ENCODE assay signal across 17 cellular contexts in genomic region chr20:20212675-20213096, GRCh38.
DNase-seq lines count a peak whose midpoint lies in the region; ATAC-seq and TF ChIP-seq lines count a peak whose summit lies in the region.
"Had no signal": no experiment of that assay in that cellular context is flagged by ENCODE, and none has a peak within 500 bp of the region (broad histone marks: within the 10 kb centered on the region; RNA-seq: fewer than 3 reads in every experiment).

No MANE protein-coding gene starts in this region.

- H3K4me1 ChIP-seq in HEK293 (ENCODE audit: control insufficient read depth, insufficient read depth, low read length): peaks cover 31% of the 10 kb centered on the region
- H3K4me1 ChIP-seq: gastroesophageal sphincter had no signal

- peaks cover 6% of the 10 kb centered on the region for H3K27me3 Mint-ChIP-seq in activated naive CD8-positive, alpha-beta T cell treated with anti-CD3 and anti-CD28 coated beads, Interleukin-2, amount 50 U/mL, for 24 hours

- POLR2A ChIA-PET in HEK293 (lab: Yijun Ruan, JAX): no interaction called here

- no peak for TF ChIP-seq CTCF in HEK293 (tag by site-specific recombination; IDR thresholded peaks at IDR 0.05)

- DNase-seq in COR-L47 (lab: John Stamatoyannopoulos, UW) (peak; percentile 34), NCI-H2081 treated with DMSO at 0.1 percent for 48 hours (lab: John Stamatoyannopoulos, UW) (peak; percentile 72), glomerular visceral epithelial cell (ENCODE audit: extremely low spot score) (peak; percentile 16), NCI-H446 treated with DMSO at 0.1 percent for 48 hours (lab: John Stamatoyannopoulos, UW) (no peak)
- DNase-seq in activated naive CD8-positive, alpha-beta T cell treated with anti-CD3 and anti-CD28 coated beads, Interleukin-2, amount 50 U/mL, for 24 hours: no peak
- DNase-seq: colonic mucosa; Karpas-422; occipital lobe; RPMI8226; stimulated activated CD4-positive, alpha-beta T cell treated with anti-CD3 and anti-CD28 coated beads, Interleukin-4, amount 100 ng/mL, for 4 hours; T-helper 1 cell; transverse colon had no signal

- no peaks in the 10 kb centered on the region for H3K36me3 ChIP-seq in HEK293 (ENCODE audit: control insufficient read depth in 2 of 2, insufficient read depth in 1 of 2, low read length in 2 of 2)
- H3K36me3 ChIP-seq: colonic mucosa, gastroesophageal sphincter, HAP-1, transverse colon had no signal

- H3K36me3 Mint-ChIP-seq in activated naive CD8-positive, alpha-beta T cell treated with anti-CD3 and anti-CD28 coated beads, Interleukin-2, amount 50 U/mL, for 24 hours (ENCODE audit: low read depth): no peaks in the 10 kb centered on the region

- peaks cover under 1% of the 10 kb centered on the region for H3K9me3 Mint-ChIP-seq in activated naive CD8-positive, alpha-beta T cell treated with anti-CD3 and anti-CD28 coated beads, Interleukin-2, amount 50 U/mL, for 24 hours

- H3K27ac ChIP-seq in HEK293 (ENCODE audit: extremely low read depth, low read depth, low read length): peak overlapping the region; percentile 51; the same call in 1 of the 2 replicates
- H3K27ac ChIP-seq: colonic mucosa, gastroesophageal sphincter had no signal

- ATAC-seq in GM19452 (IDR thresholded peaks at IDR 0.05; ENCODE audit: unreplicated experiment): no peak
- no peak for ATAC-seq in GM19324 (IDR thresholded peaks at IDR 0.05; ENCODE audit: low FRiP score, unreplicated experiment)
- ATAC-seq in activated naive CD8-positive, alpha-beta T cell treated with anti-CD3 and anti-CD28 coated beads, Interleukin-2, amount 50 U/mL, for 24 hours: no peak
- ATAC-seq: gastroesophageal sphincter had no signal

- no peak overlapping the region for H3K4me3 ChIP-seq in HEK293 (ENCODE audit: low read depth, low read length)
- H3K4me3 ChIP-seq: colonic mucosa, gastroesophageal sphincter, HAP-1, transverse colon had no signal

- no peak overlapping the region for H3K4me3 Mint-ChIP-seq in activated naive CD8-positive, alpha-beta T cell treated with anti-CD3 and anti-CD28 coated beads, Interleukin-2, amount 50 U/mL, for 24 hours

- H3K27ac Mint-ChIP-seq in activated naive CD8-positive, alpha-beta T cell treated with anti-CD3 and anti-CD28 coated beads, Interleukin-2, amount 50 U/mL, for 24 hours: no peak overlapping the region

- no peaks in the 10 kb centered on the region for H3K9me3 ChIP-seq in HEK293 (ENCODE audit: control insufficient read depth, insufficient read depth, low read depth, low read length)
- H3K9me3 ChIP-seq: colonic mucosa, gastroesophageal sphincter, HAP-1, transverse colon had no signal

- no peaks in the 10 kb centered on the region for H3K4me1 Mint-ChIP-seq in activated naive CD8-positive, alpha-beta T cell treated with anti-CD3 and anti-CD28 coated beads, Interleukin-2, amount 50 U/mL, for 24 hours

- CTCF ChIA-PET in HEK293 (lab: Yijun Ruan, JAX): no interaction called here

TF ChIP-seq in HEK293, 187 proteins besides CTCF, POLR2A, EP300 and RAD21 (continues in another document):
- TF ChIP-seq, protein P1, sequence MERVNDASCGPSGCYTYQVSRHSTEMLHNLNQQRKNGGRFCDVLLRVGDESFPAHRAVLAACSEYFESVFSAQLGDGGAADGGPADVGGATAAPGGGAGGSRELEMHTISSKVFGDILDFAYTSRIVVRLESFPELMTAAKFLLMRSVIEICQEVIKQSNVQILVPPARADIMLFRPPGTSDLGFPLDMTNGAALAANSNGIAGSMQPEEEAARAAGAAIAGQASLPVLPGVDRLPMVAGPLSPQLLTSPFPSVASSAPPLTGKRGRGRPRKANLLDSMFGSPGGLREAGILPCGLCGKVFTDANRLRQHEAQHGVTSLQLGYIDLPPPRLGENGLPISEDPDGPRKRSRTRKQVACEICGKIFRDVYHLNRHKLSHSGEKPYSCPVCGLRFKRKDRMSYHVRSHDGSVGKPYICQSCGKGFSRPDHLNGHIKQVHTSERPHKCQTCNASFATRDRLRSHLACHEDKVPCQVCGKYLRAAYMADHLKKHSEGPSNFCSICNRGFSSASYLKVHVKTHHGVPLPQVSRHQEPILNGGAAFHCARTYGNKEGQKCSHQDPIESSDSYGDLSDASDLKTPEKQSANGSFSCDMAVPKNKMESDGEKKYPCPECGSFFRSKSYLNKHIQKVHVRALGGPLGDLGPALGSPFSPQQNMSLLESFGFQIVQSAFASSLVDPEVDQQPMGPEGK (tag by site-specific recombination; IDR thresholded peaks at IDR 0.05): peak; percentile 55; the same call in 1 of the 2 replicates
- TF ChIP-seq ZNF645 (tag by site-specific recombination; IDR thresholded peaks at IDR 0.05): no peak
- no peak for TF ChIP-seq ZSCAN16 (tag by site-specific recombination; IDR thresholded peaks at IDR 0.05)
- TF ChIP-seq, protein P2, sequence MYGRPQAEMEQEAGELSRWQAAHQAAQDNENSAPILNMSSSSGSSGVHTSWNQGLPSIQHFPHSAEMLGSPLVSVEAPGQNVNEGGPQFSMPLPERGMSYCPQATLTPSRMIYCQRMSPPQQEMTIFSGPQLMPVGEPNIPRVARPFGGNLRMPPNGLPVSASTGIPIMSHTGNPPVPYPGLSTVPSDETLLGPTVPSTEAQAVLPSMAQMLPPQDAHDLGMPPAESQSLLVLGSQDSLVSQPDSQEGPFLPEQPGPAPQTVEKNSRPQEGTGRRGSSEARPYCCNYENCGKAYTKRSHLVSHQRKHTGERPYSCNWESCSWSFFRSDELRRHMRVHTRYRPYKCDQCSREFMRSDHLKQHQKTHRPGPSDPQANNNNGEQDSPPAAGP (tag by site-specific recombination; IDR thresholded peaks at IDR 0.05): peak; percentile 80
- no peak for TF ChIP-seq ZNF366 (tag by site-specific recombination; conservative IDR thresholded peaks at IDR 0.05)
- no peak for TF ChIP-seq ZNF548 (tag by site-specific recombination; IDR thresholded peaks at IDR 0.05)
- peak; percentile 62 for TF ChIP-seq ZIC2 (tag by site-specific recombination; IDR thresholded peaks at IDR 0.05)
- TF ChIP-seq ZNF660 (tag by site-specific recombination; IDR thresholded peaks at IDR 0.05): no peak
- no peak; the same call in 1 of the 2 replicates for TF ChIP-seq ZNF629 (tag by site-specific recombination; IDR thresholded peaks at IDR 0.05)
- TF ChIP-seq, protein P3, sequence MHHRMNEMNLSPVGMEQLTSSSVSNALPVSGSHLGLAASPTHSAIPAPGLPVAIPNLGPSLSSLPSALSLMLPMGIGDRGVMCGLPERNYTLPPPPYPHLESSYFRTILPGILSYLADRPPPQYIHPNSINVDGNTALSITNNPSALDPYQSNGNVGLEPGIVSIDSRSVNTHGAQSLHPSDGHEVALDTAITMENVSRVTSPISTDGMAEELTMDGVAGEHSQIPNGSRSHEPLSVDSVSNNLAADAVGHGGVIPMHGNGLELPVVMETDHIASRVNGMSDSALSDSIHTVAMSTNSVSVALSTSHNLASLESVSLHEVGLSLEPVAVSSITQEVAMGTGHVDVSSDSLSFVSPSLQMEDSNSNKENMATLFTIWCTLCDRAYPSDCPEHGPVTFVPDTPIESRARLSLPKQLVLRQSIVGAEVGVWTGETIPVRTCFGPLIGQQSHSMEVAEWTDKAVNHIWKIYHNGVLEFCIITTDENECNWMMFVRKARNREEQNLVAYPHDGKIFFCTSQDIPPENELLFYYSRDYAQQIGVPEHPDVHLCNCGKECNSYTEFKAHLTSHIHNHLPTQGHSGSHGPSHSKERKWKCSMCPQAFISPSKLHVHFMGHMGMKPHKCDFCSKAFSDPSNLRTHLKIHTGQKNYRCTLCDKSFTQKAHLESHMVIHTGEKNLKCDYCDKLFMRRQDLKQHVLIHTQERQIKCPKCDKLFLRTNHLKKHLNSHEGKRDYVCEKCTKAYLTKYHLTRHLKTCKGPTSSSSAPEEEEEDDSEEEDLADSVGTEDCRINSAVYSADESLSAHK (tag by site-specific recombination; IDR thresholded peaks at IDR 0.05): peak; percentile 42; the same call in 1 of the 2 replicates
- TF ChIP-seq ZXDB (tag by site-specific recombination; IDR thresholded peaks at IDR 0.05): no peak
- no peak for TF ChIP-seq ZNF777 (tag by site-specific recombination; IDR thresholded peaks at IDR 0.05; ENCODE audit: borderline replicate concordance)
- TF ChIP-seq ZNF692 (tag by site-specific recombination; IDR thresholded peaks at IDR 0.05): peak; percentile 97
- peak; percentile 80 for TF ChIP-seq OSR2 (tag by site-specific recombination; IDR thresholded peaks at IDR 0.05)
- TF ChIP-seq ZBTB8A (tag by site-specific recombination; IDR thresholded peaks at IDR 0.05): peak; percentile 8; the same call in 1 of the 2 replicates

Comparison
In these comparisons a context has a peak if more than half of its experiments do, and no peak if none do; other contexts are left out.
1. DNase-seq: peak in COR-L47 (single experiment), NCI-H2081 treated with DMSO at 0.1 percent for 48 hours (single experiment) and glomerular visceral epithelial cell (single experiment); none in activated naive CD8-positive, alpha-beta T cell treated with anti-CD3 and anti-CD28 coated beads, Interleukin-2, amount 50 U/mL, for 24 hours (single experiment) and NCI-H446 treated with DMSO at 0.1 percent for 48 hours (single experiment).